In the genomic region with DNA sequence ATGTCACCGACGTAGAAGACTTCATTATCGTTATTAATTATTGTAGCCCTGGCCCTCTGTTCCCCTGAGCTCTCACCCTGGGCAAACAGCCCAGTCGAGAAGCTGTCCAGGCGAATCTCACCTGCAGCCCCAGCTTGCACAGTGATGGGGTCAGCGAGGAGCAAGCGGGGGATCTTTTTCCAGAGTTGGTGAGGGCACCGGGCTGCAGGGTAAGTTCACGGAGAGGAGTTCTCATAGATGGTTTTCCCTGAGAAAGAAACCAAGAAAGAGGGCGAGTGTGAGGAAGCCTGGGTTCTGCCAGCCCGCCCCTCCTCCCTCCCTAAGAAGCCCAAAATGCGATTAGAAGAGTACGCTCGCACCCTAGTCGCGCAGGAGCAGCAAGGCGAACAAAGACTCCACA, we compare ENCODE assay signal across 8 cellular contexts. TPM values are rescaled to one million over a fixed set of nuclear protein-coding genes. Genes with fewer than 3 reads are reported as not detected.
A peak's percentile ranks its signal among the peaks of the same experiment; 100 is the strongest.
DNase-seq lines count a peak whose midpoint lies in the region; ATAC-seq and TF ChIP-seq lines count a peak whose summit lies in the region.

No MANE protein-coding gene starts in this region.

- DNase-seq in activated T-cell treated with anti-CD3 and anti-CD28 coated beads, Interleukin-2, amount 50 U/mL, for 24 hours = no peak
- no peak for DNase-seq in activated T-cell treated with anti-CD3 and anti-CD28 coated beads, Interleukin-2, amount 50 U/mL, for 48 hours
- no peak for DNase-seq in SJCRH30
- no peak for DNase-seq in glutamatergic neuron
- DNase-seq in NCI-H345 (lab: John Stamatoyannopoulos, UW) = no peak
- DNase-seq in NCI-H226 = no peak
- DNase-seq in NCI-H345 treated with DMSO at 0.1 percent for 48 hours (lab: John Stamatoyannopoulos, UW; ENCODE audit: unreplicated experiment) = no peak

- H3K9me3 ChIP-seq in SJCRH30 (replicated peaks) = no peaks in the 10 kb centered on the region

- H3K27ac ChIP-seq in SJCRH30 = peak overlapping the region; percentile 85

- H3K27ac Mint-ChIP-seq in activated T-cell treated with anti-CD3 and anti-CD28 coated beads, Interleukin-2, amount 50 U/mL, for 24 hours = peak overlapping the region; percentile 94
- H3K27ac Mint-ChIP-seq in glutamatergic neuron (ENCODE audit: unreplicated experiment) = peak overlapping the region; percentile 85
- H3K27ac Mint-ChIP-seq in stimulated activated memory B cell treated with anti-CD40 and anti-IgM and Interleukin-4, amounts not matched to agents 10 μg/mL and 1 μg/mL and 100 μg/mL, for 72 hours = peak overlapping the region; percentile 93

- H3K36me3 Mint-ChIP-seq in activated T-cell treated with anti-CD3 and anti-CD28 coated beads, Interleukin-2, amount 50 U/mL, for 24 hours (ENCODE audit: low read depth) = peaks cover 46% of the 10 kb centered on the region
- H3K36me3 Mint-ChIP-seq in glutamatergic neuron (ENCODE audit: unreplicated experiment) = no peaks in the 10 kb centered on the region
- H3K36me3 Mint-ChIP-seq in stimulated activated memory B cell treated with anti-CD40 and anti-IgM and Interleukin-4, amounts not matched to agents 10 μg/mL and 1 μg/mL and 100 μg/mL, for 72 hours = peaks cover 6% of the 10 kb centered on the region

- H3K36me3 ChIP-seq in SJCRH30 = peaks cover 21% of the 10 kb centered on the region

- no peak for TF ChIP-seq CTCF in glutamatergic neuron (IDR thresholded peaks at IDR 0.05; ENCODE audit: partially characterized antibody, unreplicated experiment)

- no peaks in the 10 kb centered on the region for H3K9me3 Mint-ChIP-seq in activated T-cell treated with anti-CD3 and anti-CD28 coated beads, Interleukin-2, amount 50 U/mL, for 24 hours
- peaks cover 3% of the 10 kb centered on the region for H3K9me3 Mint-ChIP-seq in glutamatergic neuron (ENCODE audit: unreplicated experiment)
- H3K9me3 Mint-ChIP-seq in stimulated activated memory B cell treated with anti-CD40 and anti-IgM and Interleukin-4, amounts not matched to agents 10 μg/mL and 1 μg/mL and 100 μg/mL, for 72 hours = no peaks in the 10 kb centered on the region

- H3K4me1 Mint-ChIP-seq in activated T-cell treated with anti-CD3 and anti-CD28 coated beads, Interleukin-2, amount 50 U/mL, for 24 hours (ENCODE audit: low read depth) = peaks cover 23% of the 10 kb centered on the region
- peaks cover 9% of the 10 kb centered on the region for H3K4me1 Mint-ChIP-seq in glutamatergic neuron (ENCODE audit: low read depth, unreplicated experiment)
- peaks cover 27% of the 10 kb centered on the region for H3K4me1 Mint-ChIP-seq in stimulated activated memory B cell treated with anti-CD40 and anti-IgM and Interleukin-4, amounts not matched to agents 10 μg/mL and 1 μg/mL and 100 μg/mL, for 72 hours

- no peaks in the 10 kb centered on the region for H3K27me3 ChIP-seq in SJCRH30

- H3K27me3 Mint-ChIP-seq in activated T-cell treated with anti-CD3 and anti-CD28 coated beads, Interleukin-2, amount 50 U/mL, for 24 hours = no peaks in the 10 kb centered on the region
- H3K27me3 Mint-ChIP-seq in glutamatergic neuron (ENCODE audit: unreplicated experiment) = no peaks in the 10 kb centered on the region
- H3K27me3 Mint-ChIP-seq in stimulated activated memory B cell treated with anti-CD40 and anti-IgM and Interleukin-4, amounts not matched to agents 10 μg/mL and 1 μg/mL and 100 μg/mL, for 72 hours = no peaks in the 10 kb centered on the region

- ATAC-seq in stimulated activated memory B cell treated with anti-CD40 and anti-IgM and Interleukin-4, amounts not matched to agents 10 μg/mL and 1 μg/mL and 100 μg/mL, for 72 hours = no peak

- H3K4me3 ChIP-seq in SJCRH30 = peak overlapping the region; percentile 94

- peak overlapping the region; percentile 91 for H3K4me3 Mint-ChIP-seq in activated T-cell treated with anti-CD3 and anti-CD28 coated beads, Interleukin-2, amount 50 U/mL, for 24 hours
- peak overlapping the region; percentile 94 for H3K4me3 Mint-ChIP-seq in glutamatergic neuron (ENCODE audit: unreplicated experiment)
- peak overlapping the region; percentile 94 for H3K4me3 Mint-ChIP-seq in stimulated activated memory B cell treated with anti-CD40 and anti-IgM and Interleukin-4, amounts not matched to agents 10 μg/mL and 1 μg/mL and 100 μg/mL, for 72 hours

- no peaks in the 10 kb centered on the region for H3K4me1 ChIP-seq in SJCRH30

RNA-seq across cellular contexts. Expression of gene SPAG5, which starts 0.4 kb away (rescaled TPM):
- total RNA-seq in SJCRH30 (2014; rRNA removed; shearing (Covaris generic)) = 131 and 147 TPM in 2 replicates
- 31.5 TPM for total RNA-seq in glutamatergic neuron (ENCODE audit: unreplicated experiment)

RNA-seq across cellular contexts. Expression of gene RSKR, which starts 15.6 kb away (rescaled TPM):
- 16.1 and 19.9 TPM in 2 replicates for total RNA-seq in SJCRH30 (2014; rRNA removed; shearing (Covaris generic))
- 44.5 TPM for total RNA-seq in glutamatergic neuron (ENCODE audit: unreplicated experiment)

RNA-seq across cellular contexts. Expression of gene ALDOC, which starts 21.7 kb away (rescaled TPM):
- total RNA-seq in SJCRH30 (2014; rRNA removed; shearing (Covaris generic)) = 0.18 and 0.47 TPM in 2 replicates
- total RNA-seq in glutamatergic neuron (ENCODE audit: unreplicated experiment) = 50.9 TPM

RNA-seq across cellular contexts. Expression of gene PIGS, which starts 27.1 kb away (rescaled TPM):
- total RNA-seq in SJCRH30 (2014; rRNA removed; shearing (Covaris generic)) = 38.0 and 41.8 TPM in 2 replicates
- 63.1 TPM for total RNA-seq in glutamatergic neuron (ENCODE audit: unreplicated experiment)

RNA-seq across cellular contexts. Expression of gene UNC119, which starts 46.0 kb away (rescaled TPM):
- 53.7 and 58.7 TPM in 2 replicates for total RNA-seq in SJCRH30 (2014; rRNA removed; shearing (Covaris generic))
- total RNA-seq in glutamatergic neuron (ENCODE audit: unreplicated experiment) = 57.2 TPM

Comparison
In these comparisons a context has a peak if more than half of its experiments do, and no peak if none do; other contexts are left out.
1. RNA of gene ALDOC, which starts 21.7 kb away (total RNA-seq): 50.9 TPM in glutamatergic neuron (single experiment); 0.18 to 0.47 TPM in SJCRH30; every median in the first group is over 10 times any median in the second.
2. Peak in every context shown above with its lines, with median percentiles within 50 percentile points of each other: H3K27ac Mint-ChIP-seq and H3K4me3 Mint-ChIP-seq.